ENCODE assay signal across 8 cellular contexts in genomic region chr19:14433454-14434156, GRCh38. TPM values are rescaled to one million over a fixed set of nuclear protein-coding genes. Genes with fewer than 3 reads are reported as not detected.
A peak's percentile ranks its signal among the peaks of the same experiment; 100 is the strongest.
DNase-seq lines count a peak whose midpoint lies in the region; ATAC-seq and TF ChIP-seq lines count a peak whose summit lies in the region.

No MANE protein-coding gene starts in this region.

- H3K27me3 ChIP-seq in osteoblast (ENCODE audit: insufficient read depth, low read length) = peaks cover 5% of the 10 kb centered on the region

- no peak overlapping the region for H3K27ac ChIP-seq in osteoblast (ENCODE audit: low read depth, low read length)

- peaks cover 14% of the 10 kb centered on the region for H3K4me1 ChIP-seq in osteoblast (ENCODE audit: insufficient read depth, low read length)

- DNase-seq in activated CD4-positive, CD25-positive, alpha-beta regulatory T cell (lab: John Stamatoyannopoulos, UW) = no peak
- DNase-seq in NCI-H226 = peak; percentile 6
- peak; percentile 52 to 57 for DNase-seq in activated T-cell treated with anti-CD3 and anti-CD28 coated beads, Interleukin-2, amount 50 U/mL, for 48 hours
- no peak for DNase-seq in fibroblast of villous mesenchyme (ENCODE audit: low read depth)
- peak; percentile 82 for DNase-seq in osteoblast (ENCODE audit: insufficient read length, low spot score, missing footprints)
- DNase-seq in GM10248 (ENCODE audit: extremely low spot score) = no peak
- DNase-seq in SIG-M5 (lab: John Stamatoyannopoulos, UW) = no peak

- H3K9me3 ChIP-seq in osteoblast (ENCODE audit: low read depth, low read length) = no peaks in the 10 kb centered on the region

- peak; percentile 40 to 48 for ATAC-seq in activated CD4-positive, CD25-positive, alpha-beta regulatory T cell treated with anti-CD3 and anti-CD28 coated beads, Interleukin-2, amount 50 U/mL, for 24 hours

- H3K4me3 ChIP-seq in fibroblast of villous mesenchyme (ENCODE audit: low read depth, low read length) (peak overlapping the region; percentile 70), osteoblast (ENCODE audit: insufficient read depth, low read length) (peak overlapping the region; percentile 81)

- no peaks in the 10 kb centered on the region for H3K36me3 ChIP-seq in osteoblast (ENCODE audit: insufficient read depth, low read length)

- peaks cover 13% of the 10 kb centered on the region for H4K20me1 ChIP-seq in osteoblast (ENCODE audit: insufficient read depth, low read length)

- peak overlapping the region; percentile 47 for H2AFZ ChIP-seq in osteoblast (ENCODE audit: low read length)

- CTCF ChIA-PET in GM10248 (lab: Yijun Ruan, JAX) = interaction anchor here (1.0 to 2.5 kb wide), 5 partner anchors 11 to 48 kb away, joined by 3 to 9 read pairs (median 4); no protein-coding TSS in a partner anchor

- POLR2A ChIA-PET in GM10248 (lab: Yijun Ruan, JAX) = no interaction called here

- TF ChIP-seq CTCF in fibroblast of villous mesenchyme (IDR thresholded peaks at IDR 0.05; ENCODE audit: insufficient read depth, low read depth, low read length) (no peak), osteoblast (IDR thresholded peaks at IDR 0.05; ENCODE audit: extremely low read depth, low read depth, low read length) (no peak), GM10248 (IDR thresholded peaks at IDR 0.05; ENCODE audit: control extremely low read depth, extremely low read depth, low read depth, missing control alignments) (no peak)

- H3K4me2 ChIP-seq in osteoblast (ENCODE audit: insufficient read depth, low read length) = peak overlapping the region; percentile 77

- peaks cover 43% of the 10 kb centered on the region for H3K79me2 ChIP-seq in osteoblast (ENCODE audit: insufficient read depth, low read length)

RNA-seq across cellular contexts. Expression of gene PKN1, which starts 0.5 kb away (rescaled TPM):
- total RNA-seq in fibroblast of villous mesenchyme (127 and 207 TPM in 2 replicates), osteoblast (138 and 167 TPM in 2 replicates)

RNA-seq across cellular contexts. Expression of gene DDX39A, which starts 14.5 kb away (rescaled TPM):
- total RNA-seq in fibroblast of villous mesenchyme = 56.6 and 63.8 TPM in 2 replicates
- total RNA-seq in osteoblast = 42.1 and 49.2 TPM in 2 replicates

RNA-seq across cellular contexts. Expression of gene PTGER1, which starts 41.5 kb away (rescaled TPM):
- total RNA-seq in fibroblast of villous mesenchyme (2.6 and 3.9 TPM in 2 replicates), osteoblast (0.72 and 0.88 TPM in 2 replicates)

RNA-seq across cellular contexts. Expression of gene ADGRE5, which starts 52.4 kb away (rescaled TPM):
- total RNA-seq in fibroblast of villous mesenchyme = 40.9 and 48.4 TPM in 2 replicates
- total RNA-seq in osteoblast = 16.8 and 25.3 TPM in 2 replicates

Comparison
In these comparisons a context has a peak if more than half of its experiments do, and no peak if none do; other contexts are left out.
1. DNase-seq: peak in NCI-H226 (single experiment), activated T-cell treated with anti-CD3 and anti-CD28 coated beads, Interleukin-2, amount 50 U/mL, for 48 hours (2 of 2) and osteoblast (single experiment); none in activated CD4-positive, CD25-positive, alpha-beta regulatory T cell (0 of 4), fibroblast of villous mesenchyme (single experiment), GM10248 (single experiment) and SIG-M5 (single experiment).